8 cellular contexts compared by ENCODE assay signal in the genomic region with DNA sequence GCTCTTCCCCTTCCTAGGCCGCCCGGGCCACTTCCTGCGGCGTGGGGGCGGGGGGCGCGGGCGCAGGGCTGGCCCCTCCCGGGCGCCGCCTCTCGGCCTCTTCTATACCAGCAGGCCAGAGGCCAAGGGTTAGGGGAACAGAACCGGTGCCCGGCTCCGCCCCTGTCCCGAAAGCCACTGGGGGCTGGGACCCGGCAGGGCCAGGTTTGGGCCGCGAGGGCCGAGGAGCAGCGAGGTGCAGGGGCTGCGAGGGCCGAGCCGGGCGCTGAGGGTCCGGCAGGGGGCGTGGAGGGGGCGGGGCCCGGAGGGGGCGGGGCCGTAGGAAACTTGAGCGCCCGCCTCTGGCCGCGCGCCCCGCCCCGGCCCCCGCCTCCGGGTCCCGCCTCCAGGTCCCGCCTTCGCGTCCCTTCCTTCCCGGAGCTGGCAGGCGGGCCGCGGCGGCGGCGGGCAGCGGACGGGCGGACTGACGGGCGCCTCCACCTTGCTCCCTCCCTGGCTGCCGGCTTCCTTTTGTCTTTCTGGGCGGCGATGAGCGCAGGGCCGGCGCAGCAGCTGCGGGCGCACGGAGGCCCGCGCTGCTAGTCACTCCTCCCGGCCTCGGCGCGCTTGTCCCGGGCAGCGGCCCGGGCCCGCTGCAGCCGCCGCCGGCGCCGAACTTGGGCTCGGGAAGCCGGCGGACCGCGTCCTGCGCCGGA. TPM values are rescaled to one million over a fixed set of nuclear protein-coding genes. Genes with fewer than 3 reads are reported as not detected.
DNase-seq lines count a peak whose midpoint lies in the region; ATAC-seq and TF ChIP-seq lines count a peak whose summit lies in the region.

A gene (plus strand): TSS at position 426 of the 695 bp plus-strand sequence. CDS start 116,854 bp downstream, outside the sequence.

- H3K27ac ChIP-seq in coronary artery = peak within 1 kb of the TSS; percentile 70 to 75

- intact Hi-C loops in left colon (cut with DNase I, micrococcal nuclease) = no loop called here

- peak within 1 kb of the TSS; percentile 87 for H3K4me3 ChIP-seq in AG09309 (ENCODE audit: control insufficient read depth, low read depth, low read length)
- peak within 1 kb of the TSS; percentile 84 for H3K4me3 ChIP-seq in coronary artery

- ATAC-seq in GM18868 (IDR thresholded peaks at IDR 0.05; ENCODE audit: unreplicated experiment) (peak; percentile 75), HG03103 (IDR thresholded peaks at IDR 0.05; ENCODE audit: low read depth, unreplicated experiment) (peak; percentile 77), left colon (peak; percentile 81)

- peak; percentile 34 for TF ChIP-seq CTCF in AG09309 (IDR thresholded peaks at IDR 0.05; ENCODE audit: control insufficient read depth, insufficient read depth, low read depth, low read length, missing control alignments)
- peak; percentile 33 for TF ChIP-seq CTCF in coronary artery (IDR thresholded peaks at IDR 0.05)

- DNase-seq in AG09309 (ENCODE audit: low read depth) = no peak
- DNase-seq in NCI-H446 (lab: John Stamatoyannopoulos, UW) = peak; percentile 42 to 87
- DNase-seq in activated CD4-positive, alpha-beta T cell treated with anti-CD3 and anti-CD28 coated beads for 4 hours = peak; percentile 78 to 79
- peak; percentile 88 for DNase-seq in coronary artery (ENCODE audit: low spot score)
- DNase-seq in left colon = peak; percentile 87 to 92
- peak; percentile 81 to 87 for DNase-seq in stimulated activated CD4-positive, alpha-beta T cell treated with anti-CD3 and anti-CD28 coated beads, Interleukin-2, amount 100 ng/mL, for 24 hours

RNA-seq across cellular contexts. Expression of the gene that starts here (rescaled TPM):
- total RNA-seq in left colon = 10 to 100 TPM; 73.1 to 85.7 TPM
